Comparison of ENCODE assay signal across 8 cellular contexts in the genomic region with DNA sequence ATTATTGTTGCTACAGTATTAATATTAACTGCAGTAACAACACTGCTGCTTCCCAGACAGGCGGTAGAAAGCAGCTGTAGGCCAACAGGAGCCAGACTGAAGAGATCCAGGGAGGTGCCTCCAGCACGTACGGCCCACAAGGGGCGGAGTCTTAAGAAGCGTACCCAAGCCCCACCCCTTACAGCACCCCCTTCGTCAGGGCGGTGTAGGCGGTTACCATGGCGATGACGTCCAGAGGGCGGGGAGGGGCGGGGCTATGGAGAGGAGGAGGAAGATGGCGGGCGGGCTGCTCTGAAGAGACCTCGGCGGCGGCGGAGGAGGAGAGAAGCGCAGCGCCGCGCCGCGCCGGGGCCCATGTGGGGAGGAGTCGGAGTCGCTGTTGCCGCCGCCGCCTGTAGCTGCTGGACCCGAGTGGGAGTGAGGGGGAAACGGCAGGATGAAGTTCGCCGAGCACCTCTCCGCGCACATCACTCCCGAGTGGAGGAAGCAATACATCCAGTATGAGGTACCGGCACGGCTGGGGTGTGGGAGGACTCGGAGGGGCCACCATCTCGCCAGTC. TPM values are rescaled to one million over a fixed set of nuclear protein-coding genes. Genes with fewer than 3 reads are reported as not detected.
DNase-seq lines count a peak whose midpoint lies in the region; ATAC-seq and TF ChIP-seq lines count a peak whose summit lies in the region.

A gene (plus strand): TSS at position 257 of the 560 bp plus-strand sequence. CDS start 180 bp downstream, at position 437.

- peak within 1 kb of the TSS; percentile 86 for H3K27ac ChIP-seq in caudate nucleus (ENCODE audit: low read depth, low read length)

- POLR2A ChIA-PET in activated B cell treated with CpG ODN at 0.5 μM for 24 hours (lab: Charles Lee) = interaction anchor here (0.7 to 1.9 kb wide), 4 partner anchors 20 to 743 kb away, joined by 3 to 10 read pairs (median 6); a partner anchor contains a TSS

- DNase-seq in AG09319 (ENCODE audit: extremely low read depth, low read depth) (peak; percentile 98), NCI-H345 (lab: John Stamatoyannopoulos, UW) (peak; percentile 98), activated B cell treated with CpG ODN at 0.5 μM for 24 hours (peak; percentile 84), caudate nucleus (lab: John Stamatoyannopoulos, UW) (peak; percentile 60 to 100 (median 98)), inferior parietal cortex (ENCODE audit: extremely low spot score) (peak; percentile 95)
- DNase-seq in stimulated activated CD4-positive, alpha-beta T cell treated with anti-CD3 and anti-CD28 coated beads, Interleukin-12 subunit alpha, Interleukin-12 subunit beta, amount 100 ng/mL, for 24 hours (ENCODE audit: low read depth in 2 of 2) = peak; percentile 98

- TF ChIP-seq CTCF in AG09319 (IDR thresholded peaks at IDR 0.05; ENCODE audit: low read depth, low read length) (peak; percentile 36), activated B cell treated with CpG ODN at 0.5 μM for 24 hours (IDR thresholded peaks at IDR 0.05) (no peak)

- CTCF ChIA-PET in activated B cell treated with CpG ODN at 0.5 μM for 24 hours (lab: Charles Lee) = interaction anchor here (0.6 to 1.3 kb wide), 3 partner anchors 18 to 232 kb away, joined by 4 read pairs; a partner anchor contains a TSS

- no peaks in the 10 kb centered on the region for H3K9me3 Mint-ChIP-seq in activated B cell treated with CpG ODN at 0.5 μM for 24 hours

- peak within 1 kb of the TSS; percentile 88 for H3K27ac Mint-ChIP-seq in activated B cell treated with CpG ODN at 0.5 μM for 24 hours

- peaks cover 5% of the 10 kb centered on the region for H3K27me3 Mint-ChIP-seq in activated B cell treated with CpG ODN at 0.5 μM for 24 hours

- H3K4me1 Mint-ChIP-seq in activated B cell treated with CpG ODN at 0.5 μM for 24 hours = peaks cover 17% of the 10 kb centered on the region

- H3K4me3 Mint-ChIP-seq in activated B cell treated with CpG ODN at 0.5 μM for 24 hours = peak within 1 kb of the TSS; percentile 35

- peak; percentile 85 for TF ChIP-seq POLR2A in GM18951 (IDR thresholded peaks at IDR 0.05; ENCODE audit: extremely low read depth, insufficient read depth, insufficient read length)

- ATAC-seq in HG03196 (IDR thresholded peaks at IDR 0.05; ENCODE audit: unreplicated experiment) (peak; percentile 98), activated B cell treated with CpG ODN at 0.5 μM for 24 hours (ENCODE audit: low read depth) (peak; percentile 95)

- H3K36me3 Mint-ChIP-seq in activated B cell treated with CpG ODN at 0.5 μM for 24 hours (ENCODE audit: low read depth) = peaks cover 5% of the 10 kb centered on the region

- intact Hi-C loops in activated B cell treated with CpG ODN at 0.5 μM for 24 hours (cut with micrococcal nuclease) = loop anchor here (1.0 to 10.0 kb wide), 14 partner anchors 130 to 1760 kb away; a partner anchor contains a TSS

- in situ Hi-C loops in GM18951 (cut with MboI; ENCODE audit: low sequenced_read_pairs, unreplicated experiment) = no loop called here

RNA-seq across cellular contexts. Expression of the gene that starts here (rescaled TPM):
- 17.1 and 20.4 TPM in 2 replicates for total RNA-seq in activated B cell treated with CpG ODN at 0.5 μM for 24 hours

Comparison
In these comparisons a context has a peak if more than half of its experiments do, and no peak if none do; other contexts are left out.
1. Peak in every context shown above with its lines: DNase-seq, ATAC-seq and H3K27ac ChIP-seq.